In genomic region chrX:153981231-153981630, GRCh38 we compare ENCODE assay signal across 12 cellular contexts. TPM values are rescaled to one million over a fixed set of nuclear protein-coding genes. Genes with fewer than 3 reads are reported as not detected.
A peak's percentile ranks its signal among the peaks of the same experiment; 100 is the strongest.
DNase-seq lines count a peak whose midpoint lies in the region; ATAC-seq and TF ChIP-seq lines count a peak whose summit lies in the region.
"Had no signal": no experiment of that assay in that cellular context is flagged by ENCODE, and none has a peak within 500 bp of the region (broad histone marks: within the 10 kb centered on the region; RNA-seq: fewer than 3 reads in every experiment).

No MANE protein-coding gene starts in this region.

- H3K4me3 ChIP-seq in uterus, result no peak overlapping the region
- H3K4me3 ChIP-seq: hepatocyte had no signal

- no peak for TF ChIP-seq POLR2A in uterus (IDR thresholded peaks at IDR 0.05)

- no peaks in the 10 kb centered on the region for H3K36me3 ChIP-seq in uterus

- intact Hi-C loops in activated naive CD4-positive, alpha-beta T cell treated with anti-CD3 and anti-CD28 coated beads for 36 hours (cut with micrococcal nuclease), result loop anchor here (5.0 kb wide), 1 partner anchor 36 kb away; the partner anchor contains the start of gene IRAK1
- intact Hi-C loops in uterus (cut with DNase I; ENCODE audit: low total_unique reads), result no loop called here

- peaks cover 7% of the 10 kb centered on the region for H3K36me3 Mint-ChIP-seq in activated naive CD4-positive, alpha-beta T cell treated with anti-CD3 and anti-CD28 coated beads for 36 hours (ENCODE audit: low read depth)
- peaks cover 8 to 14% of the 10 kb centered on the region in 2 donors for H3K36me3 Mint-ChIP-seq in activated naive CD4-positive, alpha-beta T cell treated with anti-CD3 and anti-CD28 coated beads, Interleukin-2, amount 50 U/mL, for 72 hours
- H3K36me3 Mint-ChIP-seq in naive thymus-derived CD8-positive, alpha-beta T cell, result no peaks in the 10 kb centered on the region

- no peaks in the 10 kb centered on the region for H3K9me3 ChIP-seq in uterus

- no peak for ATAC-seq in activated naive CD4-positive, alpha-beta T cell treated with anti-CD3 and anti-CD28 coated beads, Interleukin-2, amount 50 U/mL, for 72 hours
- ATAC-seq in naive thymus-derived CD8-positive, alpha-beta T cell, result no peak
- no peak for ATAC-seq in GM19324 (IDR thresholded peaks at IDR 0.05; ENCODE audit: low FRiP score, unreplicated experiment)

- CTCF ChIA-PET in activated naive CD4-positive, alpha-beta T cell treated with anti-CD3 and anti-CD28 coated beads for 36 hours (lab: Charles Lee), result interaction anchor here (0.9 to 1.7 kb wide), 2 partner anchors 10 to 31 kb away, joined by 3 to 6 read pairs; partner anchors contain the start of gene HCFC1

- peak overlapping the region; percentile 63 for H3K4me3 Mint-ChIP-seq in activated naive CD4-positive, alpha-beta T cell treated with anti-CD3 and anti-CD28 coated beads for 36 hours
- H3K4me3 Mint-ChIP-seq in naive thymus-derived CD8-positive, alpha-beta T cell, result peak overlapping the region; percentile 52 to 80 (median 73)

- POLR2A ChIA-PET in naive thymus-derived CD8-positive, alpha-beta T cell (lab: Charles Lee), result interaction anchor here (0.6 to 3.4 kb wide), 11 partner anchors 9 to 795 kb away, joined by 3 to 55 read pairs (median 5); partner anchors contain the start of genes HCFC1, IRAK1, RPL10 and TMEM187

- no peak for TF ChIP-seq CTCF in uterus (IDR thresholded peaks at IDR 0.05)

- H3K9me3 Mint-ChIP-seq in activated naive CD4-positive, alpha-beta T cell treated with anti-CD3 and anti-CD28 coated beads for 36 hours, result no peaks in the 10 kb centered on the region
- no peaks in the 10 kb centered on the region for H3K9me3 Mint-ChIP-seq in activated naive CD4-positive, alpha-beta T cell treated with anti-CD3 and anti-CD28 coated beads, Interleukin-2, amount 50 U/mL, for 72 hours
- H3K9me3 Mint-ChIP-seq in naive thymus-derived CD8-positive, alpha-beta T cell, result no peaks in the 10 kb centered on the region

- H3K4me1 ChIP-seq in uterus, result no peaks in the 10 kb centered on the region

- H3K27me3 ChIP-seq in uterus, result no peaks in the 10 kb centered on the region
- H3K27me3 ChIP-seq: hepatocyte had no signal

- H3K4me1 Mint-ChIP-seq in activated naive CD4-positive, alpha-beta T cell treated with anti-CD3 and anti-CD28 coated beads for 36 hours (ENCODE audit: low read depth), result peaks cover 49% of the 10 kb centered on the region
- H3K4me1 Mint-ChIP-seq in naive thymus-derived CD8-positive, alpha-beta T cell, result peaks cover 15 to 48% (median 38%) of the 10 kb centered on the region in 4 donors

- no peak for DNase-seq in activated naive CD4-positive, alpha-beta T cell treated with anti-CD3 and anti-CD28 coated beads for 36 hours
- no peak for DNase-seq in activated naive CD4-positive, alpha-beta T cell treated with Interleukin-2 at 50 U/mL for 16 hours
- DNase-seq in activated naive CD4-positive, alpha-beta T cell treated with anti-CD3 and anti-CD28 coated beads, Interleukin-2, amount 50 U/mL, for 72 hours (ENCODE audit: low spot score in 2 of 2), result no peak
- DNase-seq in naive thymus-derived CD8-positive, alpha-beta T cell, result no peak
- DNase-seq in uterus, result no peak
- no peak for DNase-seq in activated gamma-delta T cell treated with Interleukin-2 at 50 U/mL for 16 hours
- DNase-seq in NCI-H1048 (lab: John Stamatoyannopoulos, UW), result no peak
- DNase-seq: IMR-90, midbrain, NCI-H2171 had no signal

- H3K27ac Mint-ChIP-seq in activated naive CD4-positive, alpha-beta T cell treated with anti-CD3 and anti-CD28 coated beads for 36 hours, result peak overlapping the region; percentile 95
- peak overlapping the region; percentile 91 to 96 for H3K27ac Mint-ChIP-seq in activated naive CD4-positive, alpha-beta T cell treated with anti-CD3 and anti-CD28 coated beads, Interleukin-2, amount 50 U/mL, for 72 hours
- peak overlapping the region; percentile 87 to 98 (median 95) for H3K27ac Mint-ChIP-seq in naive thymus-derived CD8-positive, alpha-beta T cell

- H3K27me3 Mint-ChIP-seq in activated naive CD4-positive, alpha-beta T cell treated with anti-CD3 and anti-CD28 coated beads for 36 hours (ENCODE audit: low read depth), result no peaks in the 10 kb centered on the region
- no peaks in the 10 kb centered on the region for H3K27me3 Mint-ChIP-seq in naive thymus-derived CD8-positive, alpha-beta T cell

- peak overlapping the region; percentile 61 to 62 for H3K27ac ChIP-seq in uterus
- H3K27ac ChIP-seq: hepatocyte had no signal

RNA-seq across cellular contexts. Expression of gene TMEM187, which starts 8.7 kb away (rescaled TPM):
- 1 to 10 TPM; 6.2 to 6.7 TPM for total RNA-seq in activated naive CD4-positive, alpha-beta T cell treated with anti-CD3 and anti-CD28 coated beads for 36 hours
- total RNA-seq in activated naive CD4-positive, alpha-beta T cell treated with anti-CD3 and anti-CD28 coated beads, Interleukin-2, amount 50 U/mL, for 72 hours, result 1 to 10 TPM; 5.1 to 6.4 TPM
- 10 to 100 TPM in 1 of 2 experiments, 1 to 10 TPM in 1; 9.3 to 11.2 TPM for total RNA-seq in naive thymus-derived CD8-positive, alpha-beta T cell
- polyA plus RNA-seq in naive thymus-derived CD8-positive, alpha-beta T cell, result 10 to 100 TPM in 1 of 3 donors, 1 to 10 TPM in 2; 3.1 to 13.6 (median 8.9) TPM
- total RNA-seq in uterus, result 1 to 10 TPM in 3 of 4 donors, not detected in 1; 2.5 to 9.6 (median 6.2) TPM

RNA-seq across cellular contexts. Expression of gene HCFC1, which starts 9.6 kb away (rescaled TPM):
- 10 to 100 TPM; 85.0 to 86.1 TPM for total RNA-seq in activated naive CD4-positive, alpha-beta T cell treated with anti-CD3 and anti-CD28 coated beads for 36 hours
- total RNA-seq in activated naive CD4-positive, alpha-beta T cell treated with anti-CD3 and anti-CD28 coated beads, Interleukin-2, amount 50 U/mL, for 72 hours, result 100 to 1,000 TPM in 1 of 2 donors, 10 to 100 TPM in 1; 95.9 to 102 TPM
- 10 to 100 TPM; 62.4 to 64.9 TPM for total RNA-seq in naive thymus-derived CD8-positive, alpha-beta T cell
- 10 to 100 TPM in 1 of 3 donors, 1 to 10 TPM in 2; 3.3 to 11.9 (median 7.9) TPM for polyA plus RNA-seq in naive thymus-derived CD8-positive, alpha-beta T cell
- total RNA-seq in uterus, result 10 to 100 TPM; 20.9 to 65.7 (median 37.3) TPM

RNA-seq across cellular contexts. Expression of gene RENBP, which starts 36.8 kb away (rescaled TPM):
- total RNA-seq in activated naive CD4-positive, alpha-beta T cell treated with anti-CD3 and anti-CD28 coated beads for 36 hours, result 10 to 100 TPM; 11.3 to 13.1 TPM
- 10 to 100 TPM; 14.8 to 16.1 TPM for total RNA-seq in activated naive CD4-positive, alpha-beta T cell treated with anti-CD3 and anti-CD28 coated beads, Interleukin-2, amount 50 U/mL, for 72 hours
- total RNA-seq in naive thymus-derived CD8-positive, alpha-beta T cell, result 10 to 100 TPM; 17.8 to 18.2 TPM
- polyA plus RNA-seq in naive thymus-derived CD8-positive, alpha-beta T cell, result under 1 TPM; 0.49 to 0.96 (median 0.73) TPM
- 1 to 10 TPM in 3 of 4 donors, under 1 TPM in 1; 0.77 to 5.9 (median 2.6) TPM for total RNA-seq in uterus

RNA-seq across cellular contexts. Expression of gene IRAK1, which starts 38.5 kb away (rescaled TPM):
- 10 to 100 TPM; 77.2 to 82.6 TPM for total RNA-seq in activated naive CD4-positive, alpha-beta T cell treated with anti-CD3 and anti-CD28 coated beads for 36 hours
- total RNA-seq in activated naive CD4-positive, alpha-beta T cell treated with anti-CD3 and anti-CD28 coated beads, Interleukin-2, amount 50 U/mL, for 72 hours, result 100 to 1,000 TPM; 104 to 123 TPM
- total RNA-seq in naive thymus-derived CD8-positive, alpha-beta T cell, result 10 to 100 TPM; 68.8 to 76.6 TPM
- 10 to 100 TPM; 23.9 to 44.7 (median 27.8) TPM for polyA plus RNA-seq in naive thymus-derived CD8-positive, alpha-beta T cell
- total RNA-seq in uterus, result 10 to 100 TPM in 3 of 4 donors, 1 to 10 TPM in 1; 9.7 to 52.6 (median 35.8) TPM

RNA-seq across cellular contexts. Expression of gene NAA10, which starts 46.4 kb away (rescaled TPM):
- 100 to 1,000 TPM; 120 to 121 TPM for total RNA-seq in activated naive CD4-positive, alpha-beta T cell treated with anti-CD3 and anti-CD28 coated beads for 36 hours
- total RNA-seq in activated naive CD4-positive, alpha-beta T cell treated with anti-CD3 and anti-CD28 coated beads, Interleukin-2, amount 50 U/mL, for 72 hours, result 100 to 1,000 TPM in 1 of 2 donors, 10 to 100 TPM in 1; 97.9 to 129 TPM
- 10 to 100 TPM; 72.1 to 80.8 TPM for total RNA-seq in naive thymus-derived CD8-positive, alpha-beta T cell
- 10 to 100 TPM; 66.8 to 73.3 (median 71.3) TPM for polyA plus RNA-seq in naive thymus-derived CD8-positive, alpha-beta T cell
- 100 to 1,000 TPM in 2 of 4 donors, 10 to 100 TPM in 2; 37.9 to 198 (median 109) TPM for total RNA-seq in uterus
